In genomic region chr5:32445831-32446614, GRCh38 we compare ENCODE assay signal across 15 cellular contexts. TPM values are rescaled to one million over a fixed set of nuclear protein-coding genes. Genes with fewer than 3 reads are reported as not detected.
DNase-seq lines count a peak whose midpoint lies in the region; ATAC-seq and TF ChIP-seq lines count a peak whose summit lies in the region.
"Had no signal": no experiment of that assay in that cellular context is flagged by ENCODE, and none has a peak within 500 bp of the region (broad histone marks: within the 10 kb centered on the region; RNA-seq: fewer than 3 reads in every experiment).

No MANE protein-coding gene starts in this region.

- H3K4me1 ChIP-seq in testis (peaks cover 10% of the 10 kb centered on the region), left ventricle myocardium inferior (peaks cover 38% of the 10 kb centered on the region)

- TF ChIP-seq POLR2A in testis (IDR thresholded peaks at IDR 0.05), result no peak

- H3K4me3 ChIP-seq in testis, result no peak overlapping the region
- no peak overlapping the region for H3K4me3 ChIP-seq in left ventricle myocardium inferior

- no peaks in the 10 kb centered on the region for H3K27me3 Mint-ChIP-seq in activated T-cell treated with anti-CD3 and anti-CD28 coated beads, Interleukin-2, amount 50 U/mL, for 4 hours (ENCODE audit: low read depth)
- peaks cover 12% of the 10 kb centered on the region for H3K27me3 Mint-ChIP-seq in activated naive CD8-positive, alpha-beta T cell treated with anti-CD3 and anti-CD28 coated beads, Interleukin-2, amount 10 ng/mL, durations not matched to agents 7 days and 5 days

- H3K27ac ChIP-seq in testis (peak overlapping the region; percentile 97 to 99), left ventricle myocardium inferior (replicated peaks) (no peak overlapping the region)
- H3K27ac ChIP-seq: neutrophil had no signal

- H3K27me3 ChIP-seq in testis, result no peaks in the 10 kb centered on the region
- H3K27me3 ChIP-seq in left ventricle myocardium inferior (ENCODE audit: low read depth), result peaks cover 5% of the 10 kb centered on the region

- WGBS in testis, 2 donors, result 57 to 71% methylated on average over 23 of the region's 23 CpGs

- no peak for DNase-seq in activated T-cell treated with anti-CD3 and anti-CD28 coated beads, Interleukin-2, amount 50 U/mL, for 4 hours
- DNase-seq in activated T-cell treated with anti-CD3 and anti-CD28 coated beads for 4 hours (no peak), left kidney (ENCODE audit: low read depth, low spot score) (peak; percentile 8), testis (peak; percentile 45), OCI-M2 (lab: John Stamatoyannopoulos, UW; ENCODE audit: unreplicated experiment) (no peak), left ventricle myocardium inferior (no peak)
- no peak for DNase-seq in activated naive CD8-positive, alpha-beta T cell treated with anti-CD3 and anti-CD28 coated beads, Interleukin-2, amount 10 ng/mL, durations not matched to agents 7 days and 5 days
- DNase-seq: activated gamma-delta T cell treated with Interleukin-2 at 50 U/mL for 16 hours, EL, islet precursor cell, NCI-H187, NCI-H774, SHP77 had no signal

- H3K36me3 ChIP-seq in testis (ENCODE audit: low read depth, missing control alignments) (no peaks in the 10 kb centered on the region), left ventricle myocardium inferior (no peaks in the 10 kb centered on the region)
- H3K36me3 ChIP-seq: neutrophil had no signal

- no peak for TF ChIP-seq CTCF in testis (IDR thresholded peaks at IDR 0.05)
- TF ChIP-seq CTCF in left ventricle myocardium inferior (IDR thresholded peaks at IDR 0.05; ENCODE audit: borderline replicate concordance), result no peak

- H3K9me3 Mint-ChIP-seq in activated T-cell treated with anti-CD3 and anti-CD28 coated beads, Interleukin-2, amount 50 U/mL, for 4 hours, result no peaks in the 10 kb centered on the region
- peaks cover 2% of the 10 kb centered on the region for H3K9me3 Mint-ChIP-seq in activated naive CD8-positive, alpha-beta T cell treated with anti-CD3 and anti-CD28 coated beads, Interleukin-2, amount 10 ng/mL, durations not matched to agents 7 days and 5 days

- peaks cover 34% of the 10 kb centered on the region for H3K4me1 Mint-ChIP-seq in activated T-cell treated with anti-CD3 and anti-CD28 coated beads, Interleukin-2, amount 50 U/mL, for 4 hours (ENCODE audit: low read depth)
- H3K4me1 Mint-ChIP-seq in activated naive CD8-positive, alpha-beta T cell treated with anti-CD3 and anti-CD28 coated beads, Interleukin-2, amount 10 ng/mL, durations not matched to agents 7 days and 5 days, result peaks cover 21% of the 10 kb centered on the region

- H3K27ac Mint-ChIP-seq in activated naive CD8-positive, alpha-beta T cell treated with anti-CD3 and anti-CD28 coated beads, Interleukin-2, amount 10 ng/mL, durations not matched to agents 7 days and 5 days, result peak overlapping the region; percentile 36

- intact Hi-C loops in testis (cut with DNase I; ENCODE audit: low total_unique reads) (no loop called here), left ventricle myocardium inferior (cut with micrococcal nuclease) (no loop called here)

- ATAC-seq in activated T-cell treated with anti-CD3 and anti-CD28 coated beads, Interleukin-2, amount 50 U/mL, for 4 hours, result no peak
- ATAC-seq in activated naive CD8-positive, alpha-beta T cell treated with anti-CD3 and anti-CD28 coated beads, Interleukin-2, amount 10 ng/mL, durations not matched to agents 7 days and 5 days (ENCODE audit: low read depth), result no peak
- ATAC-seq in GM18870 (IDR thresholded peaks at IDR 0.05; ENCODE audit: unreplicated experiment), result no peak

- POLR2A ChIA-PET in activated naive CD8-positive, alpha-beta T cell treated with anti-CD3 and anti-CD28 coated beads, Interleukin-2, amount 10 ng/mL, durations not matched to agents 7 days and 5 days (lab: Charles Lee), result no interaction called here

- H3K9me3 ChIP-seq in testis, result no peaks in the 10 kb centered on the region
- H3K9me3 ChIP-seq in left ventricle myocardium inferior (replicated peaks), result no peaks in the 10 kb centered on the region
- H3K9me3 ChIP-seq: neutrophil had no signal

- H3K4me3 Mint-ChIP-seq in activated T-cell treated with anti-CD3 and anti-CD28 coated beads, Interleukin-2, amount 50 U/mL, for 4 hours, result peak overlapping the region; percentile 13
- peak overlapping the region; percentile 50 for H3K4me3 Mint-ChIP-seq in activated naive CD8-positive, alpha-beta T cell treated with anti-CD3 and anti-CD28 coated beads, Interleukin-2, amount 10 ng/mL, durations not matched to agents 7 days and 5 days

- peaks cover 8% of the 10 kb centered on the region for H3K36me3 Mint-ChIP-seq in activated T-cell treated with anti-CD3 and anti-CD28 coated beads, Interleukin-2, amount 50 U/mL, for 4 hours (ENCODE audit: insufficient read depth)
- H3K36me3 Mint-ChIP-seq in activated naive CD8-positive, alpha-beta T cell treated with anti-CD3 and anti-CD28 coated beads, Interleukin-2, amount 10 ng/mL, durations not matched to agents 7 days and 5 days, result peaks cover 6% of the 10 kb centered on the region

RNA-seq across cellular contexts. Expression of gene ZFR, which starts 1.5 kb away (rescaled TPM):
- total RNA-seq in activated T-cell treated with anti-CD3 and anti-CD28 coated beads, Interleukin-2, amount 50 U/mL, for 4 hours, result 10 to 100 TPM; 76.9 to 83.3 (median 80.4) TPM
- 10 to 100 TPM; 48.1 to 48.7 TPM for total RNA-seq in activated naive CD8-positive, alpha-beta T cell treated with anti-CD3 and anti-CD28 coated beads, Interleukin-2, amount 10 ng/mL, durations not matched to agents 7 days and 5 days
- total RNA-seq in testis (100 to 1,000 TPM in 1 of 2 donors, 10 to 100 TPM in 1; 97.2 to 112 TPM), left ventricle myocardium inferior (60.3 TPM)
- polyA plus RNA-seq in testis (ENCODE audit: insufficient read depth, low read depth, low replicate concordance), result 77.1 TPM

Comparison
In these comparisons a context has a peak if more than half of its experiments do, and no peak if none do; other contexts are left out.
1. DNase-seq: peak in left kidney (single experiment) and testis (single experiment); none in activated T-cell treated with anti-CD3 and anti-CD28 coated beads, Interleukin-2, amount 50 U/mL, for 4 hours (single experiment), activated T-cell treated with anti-CD3 and anti-CD28 coated beads for 4 hours (single experiment), activated naive CD8-positive, alpha-beta T cell treated with anti-CD3 and anti-CD28 coated beads, Interleukin-2, amount 10 ng/mL, durations not matched to agents 7 days and 5 days (single experiment), OCI-M2 (single experiment) and left ventricle myocardium inferior (single experiment).